ENCODE assay signal across 1 cellular context in the genomic region with DNA sequence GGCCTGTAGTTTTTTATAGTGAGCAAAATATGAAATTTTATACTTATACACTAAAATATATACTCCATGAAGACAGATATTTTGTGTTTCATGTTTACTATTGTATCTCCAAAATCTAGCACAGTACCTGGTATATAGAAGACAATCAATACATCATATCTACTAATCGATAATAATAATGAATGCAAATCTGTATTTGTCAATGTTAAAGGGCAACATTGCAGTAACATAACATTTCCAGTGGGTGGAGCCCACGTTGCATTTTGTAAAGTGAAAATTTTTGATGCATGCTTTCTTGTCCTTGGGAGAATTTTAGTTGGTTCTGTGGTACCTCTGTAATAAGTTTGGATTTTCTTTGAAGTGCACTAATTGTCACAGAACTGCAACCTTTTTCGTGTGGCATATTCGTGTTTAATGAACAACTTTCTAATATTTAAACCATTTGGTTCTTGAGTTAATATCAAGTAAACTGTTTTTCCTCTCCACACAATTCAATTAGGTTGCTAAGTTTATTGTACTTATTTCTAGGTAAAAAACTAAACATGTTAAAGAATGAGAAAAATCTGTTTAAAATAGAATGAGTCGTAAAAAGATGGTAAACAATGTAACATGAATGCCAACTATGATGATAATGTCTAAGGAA.
TF ChIP-seq lines count a peak whose summit lies in the region.

No MANE protein-coding gene starts in this region.

TF ChIP-seq in H1, 55 proteins besides CTCF, POLR2A, EP300 and RAD21 (continued from another document):
- TF ChIP-seq, protein P1, sequence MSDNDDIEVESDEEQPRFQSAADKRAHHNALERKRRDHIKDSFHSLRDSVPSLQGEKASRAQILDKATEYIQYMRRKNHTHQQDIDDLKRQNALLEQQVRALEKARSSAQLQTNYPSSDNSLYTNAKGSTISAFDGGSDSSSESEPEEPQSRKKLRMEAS (IDR thresholded peaks at IDR 0.05) = no peak
- TF ChIP-seq, protein P2, sequence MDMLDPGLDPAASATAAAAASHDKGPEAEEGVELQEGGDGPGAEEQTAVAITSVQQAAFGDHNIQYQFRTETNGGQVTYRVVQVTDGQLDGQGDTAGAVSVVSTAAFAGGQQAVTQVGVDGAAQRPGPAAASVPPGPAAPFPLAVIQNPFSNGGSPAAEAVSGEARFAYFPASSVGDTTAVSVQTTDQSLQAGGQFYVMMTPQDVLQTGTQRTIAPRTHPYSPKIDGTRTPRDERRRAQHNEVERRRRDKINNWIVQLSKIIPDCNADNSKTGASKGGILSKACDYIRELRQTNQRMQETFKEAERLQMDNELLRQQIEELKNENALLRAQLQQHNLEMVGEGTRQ (IDR thresholded peaks at IDR 0.05; ENCODE audit: low read length) = no peak
- TF ChIP-seq, protein P3, sequence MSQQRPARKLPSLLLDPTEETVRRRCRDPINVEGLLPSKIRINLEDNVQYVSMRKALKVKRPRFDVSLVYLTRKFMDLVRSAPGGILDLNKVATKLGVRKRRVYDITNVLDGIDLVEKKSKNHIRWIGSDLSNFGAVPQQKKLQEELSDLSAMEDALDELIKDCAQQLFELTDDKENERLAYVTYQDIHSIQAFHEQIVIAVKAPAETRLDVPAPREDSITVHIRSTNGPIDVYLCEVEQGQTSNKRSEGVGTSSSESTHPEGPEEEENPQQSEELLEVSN (IDR thresholded peaks at IDR 0.05) = no peak
- no peak for TF ChIP-seq TAF1 (IDR thresholded peaks at IDR 0.05; ENCODE audit: low read depth, low read length)
